In genomic region chr7:123039269-123039668, GRCh38 we compare ENCODE assay signal across 1 cellular context.
TF ChIP-seq lines count a peak whose summit lies in the region.

No MANE protein-coding gene starts in this region.

TF ChIP-seq in WTC11, 78 proteins besides CTCF, POLR2A, EP300 and RAD21:
- TF ChIP-seq STAT6 (CRISPR knock-in tag; conservative IDR thresholded peaks at IDR 0.05; ENCODE audit: low read depth) = no peak
- no peak for TF ChIP-seq ZNF317 (CRISPR knock-in tag; IDR thresholded peaks at IDR 0.05; ENCODE audit: borderline replicate concordance, low read depth)
- TF ChIP-seq FOXP4 (CRISPR knock-in tag; IDR thresholded peaks at IDR 0.05) = no peak
- TF ChIP-seq HMGXB4 (CRISPR knock-in tag; IDR thresholded peaks at IDR 0.05) = no peak
- TF ChIP-seq MAX (CRISPR knock-in tag; IDR thresholded peaks at IDR 0.05) = no peak
- no peak for TF ChIP-seq ZMAT4 (CRISPR knock-in tag; IDR thresholded peaks at IDR 0.05)
- TF ChIP-seq, protein P1, sequence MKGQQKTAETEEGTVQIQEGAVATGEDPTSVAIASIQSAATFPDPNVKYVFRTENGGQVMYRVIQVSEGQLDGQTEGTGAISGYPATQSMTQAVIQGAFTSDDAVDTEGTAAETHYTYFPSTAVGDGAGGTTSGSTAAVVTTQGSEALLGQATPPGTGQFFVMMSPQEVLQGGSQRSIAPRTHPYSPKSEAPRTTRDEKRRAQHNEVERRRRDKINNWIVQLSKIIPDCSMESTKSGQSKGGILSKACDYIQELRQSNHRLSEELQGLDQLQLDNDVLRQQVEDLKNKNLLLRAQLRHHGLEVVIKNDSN (CRISPR knock-in tag; IDR thresholded peaks at IDR 0.05) = no peak
- no peak for TF ChIP-seq NR1H2 (CRISPR knock-in tag; IDR thresholded peaks at IDR 0.05)
- TF ChIP-seq GABPB1 (CRISPR knock-in tag; IDR thresholded peaks at IDR 0.05) = no peak
- no peak for TF ChIP-seq MYBL2 (CRISPR knock-in tag; IDR thresholded peaks at IDR 0.05)
- no peak for TF ChIP-seq CREB1 (CRISPR knock-in tag; IDR thresholded peaks at IDR 0.05)
- TF ChIP-seq FOXJ3 (CRISPR knock-in tag; IDR thresholded peaks at IDR 0.05; ENCODE audit: borderline replicate concordance) = no peak
- TF ChIP-seq, protein P2, sequence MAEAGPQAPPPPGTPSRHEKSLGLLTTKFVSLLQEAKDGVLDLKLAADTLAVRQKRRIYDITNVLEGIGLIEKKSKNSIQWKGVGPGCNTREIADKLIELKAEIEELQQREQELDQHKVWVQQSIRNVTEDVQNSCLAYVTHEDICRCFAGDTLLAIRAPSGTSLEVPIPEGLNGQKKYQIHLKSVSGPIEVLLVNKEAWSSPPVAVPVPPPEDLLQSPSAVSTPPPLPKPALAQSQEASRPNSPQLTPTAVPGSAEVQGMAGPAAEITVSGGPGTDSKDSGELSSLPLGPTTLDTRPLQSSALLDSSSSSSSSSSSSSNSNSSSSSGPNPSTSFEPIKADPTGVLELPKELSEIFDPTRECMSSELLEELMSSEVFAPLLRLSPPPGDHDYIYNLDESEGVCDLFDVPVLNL (CRISPR knock-in tag; IDR thresholded peaks at IDR 0.05; ENCODE audit: borderline replicate concordance, low read depth) = no peak
